In genomic region chrY:7672796-7673195, GRCh38 we compare ENCODE assay signal across 28 cellular contexts.
"Had no signal": no experiment of that assay in that cellular context is flagged by ENCODE, and none has a peak within 500 bp of the region (broad histone marks: within the 10 kb centered on the region; RNA-seq: fewer than 3 reads in every experiment).

No MANE protein-coding gene starts in this region.

- H2AFZ ChIP-seq: neural progenitor cell, parathyroid adenoma had no signal

- H3K4me1 Mint-ChIP-seq: natural killer cell; nephron; neural progenitor cell; stimulated activated effector memory CD8-positive, alpha-beta T cell treated with anti-CD3 and anti-CD28 coated beads, Interleukin-12 subunit alpha, Interleukin-12 subunit beta, amount 100 ng/mL, for 72 hours; stimulated activated naive B cell treated with anti-CD40 and anti-IgM and Interleukin-4, amounts not matched to agents 10 μg/mL and 1 μg/mL and 100 μg/mL, for 72 hours had no signal

- H3K36me3 Mint-ChIP-seq: natural killer cell; neural progenitor cell; stimulated activated effector memory CD8-positive, alpha-beta T cell treated with anti-CD3 and anti-CD28 coated beads, Interleukin-12 subunit alpha, Interleukin-12 subunit beta, amount 100 ng/mL, for 72 hours; stimulated activated naive B cell treated with anti-CD40 and anti-IgM and Interleukin-4, amounts not matched to agents 10 μg/mL and 1 μg/mL and 100 μg/mL, for 72 hours had no signal

- H3K4me3 Mint-ChIP-seq: natural killer cell; nephron; neural progenitor cell; stimulated activated effector memory CD8-positive, alpha-beta T cell treated with anti-CD3 and anti-CD28 coated beads, Interleukin-12 subunit alpha, Interleukin-12 subunit beta, amount 100 ng/mL, for 72 hours; stimulated activated naive B cell treated with anti-CD40 and anti-IgM and Interleukin-4, amounts not matched to agents 10 μg/mL and 1 μg/mL and 100 μg/mL, for 72 hours; stimulated activated naive CD8-positive, alpha-beta T cell treated with anti-CD3 and anti-CD28 coated beads, Interleukin-15, Interleukin-2, amounts not matched to agents 100 ng/mL and 50 ng/mL, for 24 hours had no signal

- H3K9me3 Mint-ChIP-seq: natural killer cell; nephron; neural progenitor cell; stimulated activated effector memory CD8-positive, alpha-beta T cell treated with anti-CD3 and anti-CD28 coated beads, Interleukin-12 subunit alpha, Interleukin-12 subunit beta, amount 100 ng/mL, for 72 hours; stimulated activated naive B cell treated with anti-CD40 and anti-IgM and Interleukin-4, amounts not matched to agents 10 μg/mL and 1 μg/mL and 100 μg/mL, for 72 hours; stimulated activated naive CD8-positive, alpha-beta T cell treated with anti-CD3 and anti-CD28 coated beads, Interleukin-15, Interleukin-2, amounts not matched to agents 100 ng/mL and 50 ng/mL, for 24 hours had no signal

- H3K4me2 ChIP-seq: neural progenitor cell had no signal

- H3K27me3 Mint-ChIP-seq: progenitor cell of endocrine pancreas; stimulated activated naive B cell treated with anti-CD40 and anti-IgM and Interleukin-4, amounts not matched to agents 10 μg/mL and 1 μg/mL and 100 μg/mL, for 72 hours; stimulated activated naive CD8-positive, alpha-beta T cell treated with anti-CD3 and anti-CD28 coated beads, Interleukin-15, Interleukin-2, amounts not matched to agents 100 ng/mL and 50 ng/mL, for 24 hours had no signal

- H3K9me3 ChIP-seq: ovary, psoas muscle, right lobe of liver, sigmoid colon, stomach, thoracic aorta, thyroid gland, tibial nerve, upper lobe of left lung, vagina had no signal

- H3K27ac ChIP-seq: neural progenitor cell, ovary, parathyroid adenoma, psoas muscle, right lobe of liver, sigmoid colon, stomach, thoracic aorta, thyroid gland, tibial nerve, upper lobe of left lung, vagina had no signal

- H3K27me3 ChIP-seq: neural progenitor cell, ovary, right lobe of liver, sigmoid colon, stomach, thyroid gland, tibial nerve, upper lobe of left lung, vagina had no signal

- H3K36me3 ChIP-seq: neural progenitor cell, ovary, right lobe of liver, sigmoid colon, stomach, thoracic aorta, thyroid gland, tibial nerve, upper lobe of left lung, vagina had no signal

- H3K9ac ChIP-seq: neural progenitor cell, parathyroid adenoma had no signal

- DNase-seq: natural killer cell; occipital lobe; ovary; posterior cingulate gyrus; psoas muscle; right cardiac atrium; right lobe of liver; sigmoid colon; small intestine; stimulated activated CD4-positive, alpha-beta T cell treated with anti-CD3 and anti-CD28 coated beads, Interleukin-15, amount 100 ng/mL, for 24 hours; stimulated activated CD4-positive, alpha-beta T cell treated with anti-CD3 and anti-CD28 coated beads, Interleukin-2, amount 100 ng/mL, for 24 hours; stimulated activated CD4-positive, alpha-beta T cell treated with anti-CD3 and anti-CD28 coated beads, Interleukin-2, amount 100 ng/mL, for 48 hours; stimulated activated CD4-positive, alpha-beta T cell treated with anti-CD3 and anti-CD28 coated beads, Interleukin-4, amount 100 ng/mL, for 24 hours; stimulated activated naive B cell treated with anti-CD40 and anti-IgM and Interleukin-4, amounts not matched to agents 10 μg/mL and 1 μg/mL and 100 μg/mL, for 72 hours; stimulated activated naive CD4-positive, alpha-beta T cell treated with Interleukin-2 at 50 U/mL for 16 hours; stomach; thyroid gland; trophoblast cell had no signal

- H3K4me3 ChIP-seq: neural progenitor cell, ovary, psoas muscle, right lobe of liver, sigmoid colon, stomach, thoracic aorta, thyroid gland, tibial nerve, upper lobe of left lung, vagina had no signal

- ATAC-seq: natural killer cell; psoas muscle; right cardiac atrium; right lobe of liver; stimulated activated effector memory CD8-positive, alpha-beta T cell treated with anti-CD3 and anti-CD28 coated beads, Interleukin-12 subunit alpha, Interleukin-12 subunit beta, amount 100 ng/mL, for 72 hours; stimulated activated naive B cell treated with anti-CD40 and anti-IgM and Interleukin-4, amounts not matched to agents 10 μg/mL and 1 μg/mL and 100 μg/mL, for 72 hours had no signal

- H3K4me1 ChIP-seq: neural progenitor cell, parathyroid adenoma, psoas muscle, right lobe of liver, sigmoid colon, stomach, thyroid gland, tibial nerve, upper lobe of left lung, vagina had no signal

- H3K27ac Mint-ChIP-seq: natural killer cell; nephron; neural progenitor cell; progenitor cell of endocrine pancreas; stimulated activated effector memory CD8-positive, alpha-beta T cell treated with anti-CD3 and anti-CD28 coated beads, Interleukin-12 subunit alpha, Interleukin-12 subunit beta, amount 100 ng/mL, for 72 hours; stimulated activated naive B cell treated with anti-CD40 and anti-IgM and Interleukin-4, amounts not matched to agents 10 μg/mL and 1 μg/mL and 100 μg/mL, for 72 hours; stimulated activated naive CD8-positive, alpha-beta T cell treated with anti-CD3 and anti-CD28 coated beads, Interleukin-15, Interleukin-2, amounts not matched to agents 100 ng/mL and 50 ng/mL, for 24 hours had no signal

- H3K79me2 ChIP-seq: parathyroid adenoma had no signal
